In the genomic region with DNA sequence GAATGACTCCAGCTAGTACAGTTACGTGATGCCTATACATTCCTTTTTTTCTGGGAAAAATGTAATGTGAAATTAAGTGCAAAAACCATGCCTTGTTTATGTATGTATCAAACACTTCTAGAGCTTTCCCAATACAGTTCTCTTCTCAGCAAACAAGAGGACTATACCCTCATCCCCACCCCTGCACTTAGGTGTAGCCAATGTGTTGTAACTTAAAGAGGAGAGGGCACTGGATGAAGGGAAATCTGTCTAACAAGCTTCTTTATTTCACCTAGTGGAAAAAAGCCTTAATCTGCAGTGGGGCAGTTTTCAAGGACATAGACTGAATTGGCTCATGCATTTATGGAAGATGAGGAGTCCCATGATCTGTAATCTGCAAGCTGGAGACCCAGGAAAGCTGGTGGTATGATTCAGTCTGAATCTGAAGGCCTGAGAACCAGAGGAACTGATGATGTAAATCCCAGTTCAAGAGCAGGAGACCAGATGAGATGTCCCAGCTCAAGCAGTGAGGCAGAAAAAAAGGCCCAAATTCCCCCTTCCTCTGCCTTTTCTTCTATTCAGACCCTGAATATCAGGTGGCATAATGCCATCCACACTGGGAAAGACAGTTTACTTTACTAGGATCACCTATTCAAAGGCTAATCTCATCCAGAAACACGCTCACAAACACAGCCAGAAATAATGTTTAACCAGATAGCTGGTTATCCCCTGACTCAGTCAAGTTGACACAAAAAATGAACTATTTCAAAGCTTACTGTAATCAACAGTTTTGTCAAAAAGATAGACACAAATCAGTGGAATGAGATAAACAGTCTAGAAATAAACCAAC, we compare ENCODE assay signal across 1 cellular context.
A peak's percentile ranks its signal among the peaks of the same experiment; 100 is the strongest.
TF ChIP-seq lines count a peak whose summit lies in the region.

No MANE protein-coding gene starts in this region.

TF ChIP-seq in HepG2, 621 proteins besides CTCF, POLR2A, EP300 and RAD21 (continued from another document and continues in another):
- TF ChIP-seq, protein P1, sequence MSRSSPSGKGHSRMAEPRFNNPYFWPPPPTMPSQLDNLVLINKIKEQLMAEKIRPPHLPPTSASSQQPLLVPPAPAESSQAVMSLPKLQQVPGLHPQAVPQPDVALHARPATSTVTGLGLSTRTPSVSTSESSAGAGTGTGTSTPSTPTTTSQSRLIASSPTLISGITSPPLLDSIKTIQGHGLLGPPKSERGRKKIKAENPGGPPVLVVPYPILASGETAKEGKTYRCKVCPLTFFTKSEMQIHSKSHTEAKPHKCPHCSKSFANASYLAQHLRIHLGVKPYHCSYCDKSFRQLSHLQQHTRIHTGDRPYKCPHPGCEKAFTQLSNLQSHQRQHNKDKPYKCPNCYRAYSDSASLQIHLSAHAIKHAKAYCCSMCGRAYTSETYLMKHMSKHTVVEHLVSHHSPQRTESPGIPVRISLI (CRISPR knock-in tag; IDR thresholded peaks at IDR 0.05; ENCODE audit: borderline replicate concordance): peak; percentile 16; the same call in 1 of the 2 replicates
- TF ChIP-seq IKZF4 (CRISPR knock-in tag; IDR thresholded peaks at IDR 0.05; ENCODE audit: borderline replicate concordance, low read depth, not compliant biosample characterization) (no peak), CEBPG (CRISPR knock-in tag; IDR thresholded peaks at IDR 0.05) (peak; percentile 67), NR2F2 (IDR thresholded peaks at IDR 0.05; ENCODE audit: borderline replicate concordance, low read depth) (0 out of 2 replicates have a peak, but pooled peaks have one; percentile 21), KDM3A (CRISPR knock-in tag; IDR thresholded peaks at IDR 0.05; ENCODE audit: low read depth) (no peak), ZNF772 (CRISPR knock-in tag; IDR thresholded peaks at IDR 0.05) (0 out of 2 replicates have a peak, but pooled peaks have one; percentile 29), TEAD3 (CRISPR knock-in tag; optimal IDR thresholded peaks at IDR 0.05; ENCODE audit: borderline replicate concordance) (peak; percentile 66), SOX6 (IDR thresholded peaks at IDR 0.05) (no peak), SOX6 (CRISPR knock-in tag; IDR thresholded peaks at IDR 0.05) (peak; percentile 88), ETV6 (CRISPR knock-in tag; conservative IDR thresholded peaks at IDR 0.05) (no peak), HNF4G (IDR thresholded peaks at IDR 0.05; ENCODE audit: borderline replicate concordance, low read depth, low read length) (no peak), HNF4G (CRISPR knock-in tag; IDR thresholded peaks at IDR 0.05; ENCODE audit: borderline replicate concordance, low read depth) (0 out of 2 replicates have a peak, but pooled peaks have one; percentile 25), STAG1 (CRISPR knock-in tag; IDR thresholded peaks at IDR 0.05) (peak; percentile 30; the same call in 1 of the 2 replicates), MXI1 (IDR thresholded peaks at IDR 0.05; ENCODE audit: borderline replicate concordance, low read depth, low read length) (no peak), ZNF34 (CRISPR knock-in tag; IDR thresholded peaks at IDR 0.05; ENCODE audit: borderline replicate concordance) (0 out of 2 replicates have a peak, but pooled peaks have one; percentile 6)
- TF ChIP-seq, protein P2, sequence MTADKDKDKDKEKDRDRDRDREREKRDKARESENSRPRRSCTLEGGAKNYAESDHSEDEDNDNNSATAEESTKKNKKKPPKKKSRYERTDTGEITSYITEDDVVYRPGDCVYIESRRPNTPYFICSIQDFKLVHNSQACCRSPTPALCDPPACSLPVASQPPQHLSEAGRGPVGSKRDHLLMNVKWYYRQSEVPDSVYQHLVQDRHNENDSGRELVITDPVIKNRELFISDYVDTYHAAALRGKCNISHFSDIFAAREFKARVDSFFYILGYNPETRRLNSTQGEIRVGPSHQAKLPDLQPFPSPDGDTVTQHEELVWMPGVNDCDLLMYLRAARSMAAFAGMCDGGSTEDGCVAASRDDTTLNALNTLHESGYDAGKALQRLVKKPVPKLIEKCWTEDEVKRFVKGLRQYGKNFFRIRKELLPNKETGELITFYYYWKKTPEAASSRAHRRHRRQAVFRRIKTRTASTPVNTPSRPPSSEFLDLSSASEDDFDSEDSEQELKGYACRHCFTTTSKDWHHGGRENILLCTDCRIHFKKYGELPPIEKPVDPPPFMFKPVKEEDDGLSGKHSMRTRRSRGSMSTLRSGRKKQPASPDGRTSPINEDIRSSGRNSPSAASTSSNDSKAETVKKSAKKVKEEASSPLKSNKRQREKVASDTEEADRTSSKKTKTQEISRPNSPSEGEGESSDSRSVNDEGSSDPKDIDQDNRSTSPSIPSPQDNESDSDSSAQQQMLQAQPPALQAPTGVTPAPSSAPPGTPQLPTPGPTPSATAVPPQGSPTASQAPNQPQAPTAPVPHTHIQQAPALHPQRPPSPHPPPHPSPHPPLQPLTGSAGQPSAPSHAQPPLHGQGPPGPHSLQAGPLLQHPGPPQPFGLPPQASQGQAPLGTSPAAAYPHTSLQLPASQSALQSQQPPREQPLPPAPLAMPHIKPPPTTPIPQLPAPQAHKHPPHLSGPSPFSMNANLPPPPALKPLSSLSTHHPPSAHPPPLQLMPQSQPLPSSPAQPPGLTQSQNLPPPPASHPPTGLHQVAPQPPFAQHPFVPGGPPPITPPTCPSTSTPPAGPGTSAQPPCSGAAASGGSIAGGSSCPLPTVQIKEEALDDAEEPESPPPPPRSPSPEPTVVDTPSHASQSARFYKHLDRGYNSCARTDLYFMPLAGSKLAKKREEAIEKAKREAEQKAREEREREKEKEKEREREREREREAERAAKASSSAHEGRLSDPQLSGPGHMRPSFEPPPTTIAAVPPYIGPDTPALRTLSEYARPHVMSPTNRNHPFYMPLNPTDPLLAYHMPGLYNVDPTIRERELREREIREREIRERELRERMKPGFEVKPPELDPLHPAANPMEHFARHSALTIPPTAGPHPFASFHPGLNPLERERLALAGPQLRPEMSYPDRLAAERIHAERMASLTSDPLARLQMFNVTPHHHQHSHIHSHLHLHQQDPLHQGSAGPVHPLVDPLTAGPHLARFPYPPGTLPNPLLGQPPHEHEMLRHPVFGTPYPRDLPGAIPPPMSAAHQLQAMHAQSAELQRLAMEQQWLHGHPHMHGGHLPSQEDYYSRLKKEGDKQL (CRISPR knock-in tag; IDR thresholded peaks at IDR 0.05; ENCODE audit: low read depth): peak; percentile 76
- TF ChIP-seq, protein P3, sequence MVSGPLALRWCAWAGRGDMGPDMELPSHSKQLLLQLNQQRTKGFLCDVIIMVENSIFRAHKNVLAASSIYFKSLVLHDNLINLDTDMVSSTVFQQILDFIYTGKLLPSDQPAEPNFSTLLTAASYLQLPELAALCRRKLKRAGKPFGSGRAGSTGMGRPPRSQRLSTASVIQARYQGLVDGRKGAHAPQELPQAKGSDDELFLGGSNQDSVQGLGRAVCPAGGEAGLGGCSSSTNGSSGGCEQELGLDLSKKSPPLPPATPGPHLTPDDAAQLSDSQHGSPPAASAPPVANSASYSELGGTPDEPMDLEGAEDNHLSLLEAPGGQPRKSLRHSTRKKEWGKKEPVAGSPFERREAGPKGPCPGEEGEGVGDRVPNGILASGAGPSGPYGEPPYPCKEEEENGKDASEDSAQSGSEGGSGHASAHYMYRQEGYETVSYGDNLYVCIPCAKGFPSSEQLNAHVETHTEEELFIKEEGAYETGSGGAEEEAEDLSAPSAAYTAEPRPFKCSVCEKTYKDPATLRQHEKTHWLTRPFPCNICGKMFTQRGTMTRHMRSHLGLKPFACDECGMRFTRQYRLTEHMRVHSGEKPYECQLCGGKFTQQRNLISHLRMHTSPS (CRISPR knock-in tag; IDR thresholded peaks at IDR 0.05; ENCODE audit: low read depth): peak; percentile 41; the same call in 1 of the 2 replicates
- TF ChIP-seq, protein P4, sequence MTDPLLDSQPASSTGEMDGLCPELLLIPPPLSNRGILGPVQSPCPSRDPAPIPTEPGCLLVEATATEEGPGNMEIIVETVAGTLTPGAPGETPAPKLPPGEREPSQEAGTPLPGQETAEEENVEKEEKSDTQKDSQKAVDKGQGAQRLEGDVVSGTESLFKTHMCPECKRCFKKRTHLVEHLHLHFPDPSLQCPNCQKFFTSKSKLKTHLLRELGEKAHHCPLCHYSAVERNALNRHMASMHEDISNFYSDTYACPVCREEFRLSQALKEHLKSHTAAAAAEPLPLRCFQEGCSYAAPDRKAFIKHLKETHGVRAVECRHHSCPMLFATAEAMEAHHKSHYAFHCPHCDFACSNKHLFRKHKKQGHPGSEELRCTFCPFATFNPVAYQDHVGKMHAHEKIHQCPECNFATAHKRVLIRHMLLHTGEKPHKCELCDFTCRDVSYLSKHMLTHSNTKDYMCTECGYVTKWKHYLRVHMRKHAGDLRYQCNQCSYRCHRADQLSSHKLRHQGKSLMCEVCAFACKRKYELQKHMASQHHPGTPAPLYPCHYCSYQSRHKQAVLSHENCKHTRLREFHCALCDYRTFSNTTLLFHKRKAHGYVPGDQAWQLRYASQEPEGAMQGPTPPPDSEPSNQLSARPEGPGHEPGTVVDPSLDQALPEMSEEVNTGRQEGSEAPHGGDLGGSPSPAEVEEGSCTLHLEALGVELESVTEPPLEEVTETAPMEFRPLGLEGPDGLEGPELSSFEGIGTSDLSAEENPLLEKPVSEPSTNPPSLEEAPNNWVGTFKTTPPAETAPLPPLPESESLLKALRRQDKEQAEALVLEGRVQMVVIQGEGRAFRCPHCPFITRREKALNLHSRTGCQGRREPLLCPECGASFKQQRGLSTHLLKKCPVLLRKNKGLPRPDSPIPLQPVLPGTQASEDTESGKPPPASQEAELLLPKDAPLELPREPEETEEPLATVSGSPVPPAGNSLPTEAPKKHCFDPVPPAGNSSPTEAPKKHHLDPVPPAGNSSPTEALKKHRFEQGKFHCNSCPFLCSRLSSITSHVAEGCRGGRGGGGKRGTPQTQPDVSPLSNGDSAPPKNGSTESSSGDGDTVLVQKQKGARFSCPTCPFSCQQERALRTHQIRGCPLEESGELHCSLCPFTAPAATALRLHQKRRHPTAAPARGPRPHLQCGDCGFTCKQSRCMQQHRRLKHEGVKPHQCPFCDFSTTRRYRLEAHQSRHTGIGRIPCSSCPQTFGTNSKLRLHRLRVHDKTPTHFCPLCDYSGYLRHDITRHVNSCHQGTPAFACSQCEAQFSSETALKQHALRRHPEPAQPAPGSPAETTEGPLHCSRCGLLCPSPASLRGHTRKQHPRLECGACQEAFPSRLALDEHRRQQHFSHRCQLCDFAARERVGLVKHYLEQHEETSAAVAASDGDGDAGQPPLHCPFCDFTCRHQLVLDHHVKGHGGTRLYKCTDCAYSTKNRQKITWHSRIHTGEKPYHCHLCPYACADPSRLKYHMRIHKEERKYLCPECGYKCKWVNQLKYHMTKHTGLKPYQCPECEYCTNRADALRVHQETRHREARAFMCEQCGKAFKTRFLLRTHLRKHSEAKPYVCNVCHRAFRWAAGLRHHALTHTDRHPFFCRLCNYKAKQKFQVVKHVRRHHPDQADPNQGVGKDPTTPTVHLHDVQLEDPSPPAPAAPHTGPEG (CRISPR knock-in tag; IDR thresholded peaks at IDR 0.05): no peak
- TF ChIP-seq, protein P5, sequence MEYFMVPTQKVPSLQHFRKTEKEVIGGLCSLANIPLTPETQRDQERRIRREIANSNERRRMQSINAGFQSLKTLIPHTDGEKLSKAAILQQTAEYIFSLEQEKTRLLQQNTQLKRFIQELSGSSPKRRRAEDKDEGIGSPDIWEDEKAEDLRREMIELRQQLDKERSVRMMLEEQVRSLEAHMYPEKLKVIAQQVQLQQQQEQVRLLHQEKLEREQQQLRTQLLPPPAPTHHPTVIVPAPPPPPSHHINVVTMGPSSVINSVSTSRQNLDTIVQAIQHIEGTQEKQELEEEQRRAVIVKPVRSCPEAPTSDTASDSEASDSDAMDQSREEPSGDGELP (IDR thresholded peaks at IDR 0.05; ENCODE audit: borderline replicate concordance, low read depth): peak; percentile 31; the same call in 1 of the 2 replicates
- TF ChIP-seq, protein P6, sequence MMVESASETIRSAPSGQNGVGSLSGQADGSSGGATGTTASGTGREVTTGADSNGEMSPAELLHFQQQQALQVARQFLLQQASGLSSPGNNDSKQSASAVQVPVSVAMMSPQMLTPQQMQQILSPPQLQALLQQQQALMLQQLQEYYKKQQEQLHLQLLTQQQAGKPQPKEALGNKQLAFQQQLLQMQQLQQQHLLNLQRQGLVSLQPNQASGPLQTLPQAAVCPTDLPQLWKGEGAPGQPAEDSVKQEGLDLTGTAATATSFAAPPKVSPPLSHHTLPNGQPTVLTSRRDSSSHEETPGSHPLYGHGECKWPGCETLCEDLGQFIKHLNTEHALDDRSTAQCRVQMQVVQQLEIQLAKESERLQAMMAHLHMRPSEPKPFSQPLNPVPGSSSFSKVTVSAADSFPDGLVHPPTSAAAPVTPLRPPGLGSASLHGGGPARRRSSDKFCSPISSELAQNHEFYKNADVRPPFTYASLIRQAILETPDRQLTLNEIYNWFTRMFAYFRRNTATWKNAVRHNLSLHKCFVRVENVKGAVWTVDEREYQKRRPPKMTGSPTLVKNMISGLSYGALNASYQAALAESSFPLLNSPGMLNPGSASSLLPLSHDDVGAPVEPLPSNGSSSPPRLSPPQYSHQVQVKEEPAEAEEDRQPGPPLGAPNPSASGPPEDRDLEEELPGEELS (CRISPR knock-in tag; IDR thresholded peaks at IDR 0.05): peak; percentile 94
- TF ChIP-seq, protein P7, sequence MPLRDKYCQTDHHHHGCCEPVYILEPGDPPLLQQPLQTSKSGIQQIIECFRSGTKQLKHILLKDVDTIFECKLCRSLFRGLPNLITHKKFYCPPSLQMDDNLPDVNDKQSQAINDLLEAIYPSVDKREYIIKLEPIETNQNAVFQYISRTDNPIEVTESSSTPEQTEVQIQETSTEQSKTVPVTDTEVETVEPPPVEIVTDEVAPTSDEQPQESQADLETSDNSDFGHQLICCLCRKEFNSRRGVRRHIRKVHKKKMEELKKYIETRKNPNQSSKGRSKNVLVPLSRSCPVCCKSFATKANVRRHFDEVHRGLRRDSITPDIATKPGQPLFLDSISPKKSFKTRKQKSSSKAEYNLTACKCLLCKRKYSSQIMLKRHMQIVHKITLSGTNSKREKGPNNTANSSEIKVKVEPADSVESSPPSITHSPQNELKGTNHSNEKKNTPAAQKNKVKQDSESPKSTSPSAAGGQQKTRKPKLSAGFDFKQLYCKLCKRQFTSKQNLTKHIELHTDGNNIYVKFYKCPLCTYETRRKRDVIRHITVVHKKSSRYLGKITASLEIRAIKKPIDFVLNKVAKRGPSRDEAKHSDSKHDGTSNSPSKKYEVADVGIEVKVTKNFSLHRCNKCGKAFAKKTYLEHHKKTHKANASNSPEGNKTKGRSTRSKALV (CRISPR knock-in tag; IDR thresholded peaks at IDR 0.05): peak; percentile 48; the same call in 1 of the 2 replicates
- TF ChIP-seq, protein P8, sequence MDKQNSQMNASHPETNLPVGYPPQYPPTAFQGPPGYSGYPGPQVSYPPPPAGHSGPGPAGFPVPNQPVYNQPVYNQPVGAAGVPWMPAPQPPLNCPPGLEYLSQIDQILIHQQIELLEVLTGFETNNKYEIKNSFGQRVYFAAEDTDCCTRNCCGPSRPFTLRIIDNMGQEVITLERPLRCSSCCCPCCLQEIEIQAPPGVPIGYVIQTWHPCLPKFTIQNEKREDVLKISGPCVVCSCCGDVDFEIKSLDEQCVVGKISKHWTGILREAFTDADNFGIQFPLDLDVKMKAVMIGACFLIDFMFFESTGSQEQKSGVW (CRISPR knock-in tag; IDR thresholded peaks at IDR 0.05; ENCODE audit: borderline replicate concordance): no peak
- TF ChIP-seq, protein P9, sequence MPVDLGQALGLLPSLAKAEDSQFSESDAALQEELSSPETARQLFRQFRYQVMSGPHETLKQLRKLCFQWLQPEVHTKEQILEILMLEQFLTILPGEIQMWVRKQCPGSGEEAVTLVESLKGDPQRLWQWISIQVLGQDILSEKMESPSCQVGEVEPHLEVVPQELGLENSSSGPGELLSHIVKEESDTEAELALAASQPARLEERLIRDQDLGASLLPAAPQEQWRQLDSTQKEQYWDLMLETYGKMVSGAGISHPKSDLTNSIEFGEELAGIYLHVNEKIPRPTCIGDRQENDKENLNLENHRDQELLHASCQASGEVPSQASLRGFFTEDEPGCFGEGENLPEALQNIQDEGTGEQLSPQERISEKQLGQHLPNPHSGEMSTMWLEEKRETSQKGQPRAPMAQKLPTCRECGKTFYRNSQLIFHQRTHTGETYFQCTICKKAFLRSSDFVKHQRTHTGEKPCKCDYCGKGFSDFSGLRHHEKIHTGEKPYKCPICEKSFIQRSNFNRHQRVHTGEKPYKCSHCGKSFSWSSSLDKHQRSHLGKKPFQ (CRISPR knock-in tag; IDR thresholded peaks at IDR 0.05; ENCODE audit: insufficient replicate concordance): peak; percentile 2
